13 cellular contexts compared by ENCODE assay signal in the genomic region with DNA sequence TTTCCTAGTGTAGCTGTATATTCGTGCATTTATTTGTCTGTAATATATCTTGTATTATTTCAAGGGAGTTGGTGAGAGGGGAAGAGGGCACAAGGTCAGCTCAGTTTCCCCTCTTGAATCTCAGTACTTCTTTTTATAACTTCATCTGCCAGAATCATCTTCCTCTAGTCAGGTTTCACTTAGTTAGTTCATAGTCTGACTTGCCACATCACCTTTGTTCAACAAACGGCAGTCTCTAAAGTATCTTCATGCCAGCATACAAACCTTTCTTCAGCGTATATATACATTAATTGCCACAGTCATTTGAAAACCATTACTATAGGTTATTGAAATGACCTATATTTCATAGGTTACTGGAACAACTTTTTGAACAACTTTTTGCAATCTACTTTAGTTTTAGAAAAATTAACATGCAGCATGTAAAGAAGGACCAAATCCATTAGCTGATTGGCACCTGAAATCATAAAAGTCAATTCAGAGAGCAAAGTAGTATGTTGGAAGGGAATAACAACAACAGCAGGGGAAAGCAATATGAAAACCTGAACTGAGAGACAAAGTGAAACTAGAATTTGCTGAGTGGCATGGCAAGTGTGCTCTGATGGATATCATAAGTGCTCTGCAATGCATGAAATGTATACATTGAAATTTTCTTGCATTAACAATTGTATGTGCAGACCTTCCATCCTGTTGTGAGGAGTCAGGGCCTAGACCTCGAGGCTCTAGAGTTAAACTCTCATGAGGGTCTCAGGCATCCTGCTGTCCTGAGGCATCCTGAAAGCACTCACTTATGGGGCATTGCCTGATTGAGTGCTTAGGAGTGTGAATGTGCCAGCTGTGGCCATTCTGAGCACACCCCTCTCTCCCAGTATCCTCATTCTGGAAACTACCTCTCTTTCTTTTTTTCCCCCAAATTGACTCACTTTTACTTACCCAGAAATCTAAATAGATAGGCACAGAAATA. TPM values are rescaled to one million over a fixed set of nuclear protein-coding genes. Genes with fewer than 3 reads are reported as not detected.
A peak's percentile ranks its signal among the peaks of the same experiment; 100 is the strongest.
DNase-seq lines count a peak whose midpoint lies in the region; ATAC-seq and TF ChIP-seq lines count a peak whose summit lies in the region.
"Had no signal": no experiment of that assay in that cellular context is flagged by ENCODE, and none has a peak within 500 bp of the region (broad histone marks: within the 10 kb centered on the region; RNA-seq: fewer than 3 reads in every experiment).

No MANE protein-coding gene starts in this region.

- H3K9me3 Mint-ChIP-seq in chondrocyte (ENCODE audit: low read depth): peaks cover 21% of the 10 kb centered on the region
- H3K9me3 Mint-ChIP-seq in natural killer cell treated with Interleukin-12 subunit alpha and Interleukin-12 subunit beta and Interleukin-15 and Interleukin-18, amount 100 ng/mL, for 72 hours: no peaks in the 10 kb centered on the region

- peak; percentile 53 for ATAC-seq in HG03378 (IDR thresholded peaks at IDR 0.05; ENCODE audit: unreplicated experiment)
- no peak for ATAC-seq in natural killer cell treated with Interleukin-12 subunit alpha and Interleukin-12 subunit beta and Interleukin-15 and Interleukin-18, amount 100 ng/mL, for 72 hours
- ATAC-seq: foreskin keratinocyte, HCT116 had no signal

- peak overlapping the region in 1 of 2 donors; percentile 66 for H3K27ac ChIP-seq in ovary
- H3K27ac ChIP-seq: foreskin keratinocyte had no signal

- no peak for TF ChIP-seq POLR2A in ovary (IDR thresholded peaks at IDR 0.05)

- no peak for TF ChIP-seq EP300 in ovary (IDR thresholded peaks at IDR 0.05)

- no peaks in the 10 kb centered on the region for H3K27me3 Mint-ChIP-seq in chondrocyte (ENCODE audit: low read depth)
- H3K27me3 Mint-ChIP-seq in natural killer cell treated with Interleukin-12 subunit alpha and Interleukin-12 subunit beta and Interleukin-15 and Interleukin-18, amount 100 ng/mL, for 72 hours: no peaks in the 10 kb centered on the region

- no peaks in the 10 kb centered on the region for H3K27me3 ChIP-seq in ovary
- H3K27me3 ChIP-seq: foreskin keratinocyte had no signal

- H3K4me1 Mint-ChIP-seq in chondrocyte (ENCODE audit: low read depth): peaks cover 27% of the 10 kb centered on the region
- peaks cover 0 to 4% of the 10 kb centered on the region in 2 donors for H3K4me1 Mint-ChIP-seq in natural killer cell treated with Interleukin-12 subunit alpha and Interleukin-12 subunit beta and Interleukin-15 and Interleukin-18, amount 100 ng/mL, for 72 hours (ENCODE audit: low read depth in 2 of 2)

- intact Hi-C loops in ovary (cut with DNase I): loop anchor here in 2 of 4 donors (5.0 to 10.0 kb wide), 2 partner anchors 60 to 83 kb away; no protein-coding TSS in a partner anchor

- H3K4me3 ChIP-seq in GM12875 (ENCODE audit: low read depth, low read length) (peak overlapping the region; percentile 24), ovary (peak overlapping the region; percentile 35)

- WGBS in ovary, 3 donors: 55 to 75% (median 58%) methylated on average over 4 of the region's 4 CpGs

- peaks cover 4% of the 10 kb centered on the region for H3K4me1 ChIP-seq in ovary (ENCODE audit: insufficient read depth)
- H3K4me1 ChIP-seq: foreskin keratinocyte had no signal

- DNase-seq in chondrocyte (ENCODE audit: low spot score) (no peak), ovary (no peak), RKO (ENCODE audit: low spot score) (no peak), AG08396 (ENCODE audit: low spot score) (no peak)
- DNase-seq in activated CD4-positive, alpha-beta T cell treated with anti-CD3 and anti-CD28 coated beads for 48 hours: no peak
- DNase-seq in natural killer cell treated with Interleukin-12 subunit alpha and Interleukin-12 subunit beta and Interleukin-15 and Interleukin-18, amount 100 ng/mL, for 72 hours (ENCODE audit: low spot score): no peak
- DNase-seq: activated naive CD4-positive, alpha-beta T cell treated with anti-CD3 and anti-CD28 coated beads, Interleukin-2, amount 50 U/mL, for 16 hours; foreskin keratinocyte; stimulated activated naive CD4-positive, alpha-beta T cell treated with Interleukin-2 at 50 U/mL for 16 hours; SW 1271 had no signal

- no peaks in the 10 kb centered on the region for H3K9me3 ChIP-seq in ovary

- H3K36me3 ChIP-seq in ovary: no peaks in the 10 kb centered on the region

- TF ChIP-seq CTCF in GM12875 (IDR thresholded peaks at IDR 0.05; ENCODE audit: borderline replicate concordance, insufficient read depth, low read depth, low read length) (no peak), chondrocyte (IDR thresholded peaks at IDR 0.05) (no peak), ovary (IDR thresholded peaks at IDR 0.05) (no peak)

- H3K36me3 Mint-ChIP-seq in chondrocyte (ENCODE audit: low read depth): peaks cover 19% of the 10 kb centered on the region
- peaks cover 5% of the 10 kb centered on the region for H3K36me3 Mint-ChIP-seq in natural killer cell treated with Interleukin-12 subunit alpha and Interleukin-12 subunit beta and Interleukin-15 and Interleukin-18, amount 100 ng/mL, for 72 hours

- peak overlapping the region; percentile 72 for H3K27ac Mint-ChIP-seq in chondrocyte (ENCODE audit: unreplicated experiment)
- H3K27ac Mint-ChIP-seq in natural killer cell treated with Interleukin-12 subunit alpha and Interleukin-12 subunit beta and Interleukin-15 and Interleukin-18, amount 100 ng/mL, for 72 hours: no peak overlapping the region

- peak overlapping the region; percentile 62 for H3K4me3 Mint-ChIP-seq in chondrocyte (ENCODE audit: unreplicated experiment)
- H3K4me3 Mint-ChIP-seq in natural killer cell treated with Interleukin-12 subunit alpha and Interleukin-12 subunit beta and Interleukin-15 and Interleukin-18, amount 100 ng/mL, for 72 hours: no peak overlapping the region

RNA-seq across cellular contexts. Expression of a gene that starts 1.3 kb away (rescaled TPM):
- total RNA-seq in chondrocyte: 31.7 to 39.6 TPM (median 34.2 TPM) in 3 replicates
- total RNA-seq in ovary: 10 to 100 TPM; 35.0 to 80.2 (median 63.1) TPM
- 10 to 100 TPM; 88.8 to 91.4 TPM for polyA plus RNA-seq in ovary
- total RNA-seq in natural killer cell treated with Interleukin-12 subunit alpha and Interleukin-12 subunit beta and Interleukin-15 and Interleukin-18, amount 100 ng/mL, for 72 hours: not detected

RNA-seq across cellular contexts. Expression of a gene that starts 52.2 kb away (rescaled TPM):
- 335 to 385 TPM (median 376 TPM) in 3 replicates for total RNA-seq in chondrocyte
- 10 to 100 TPM in 2 of 7 donors, 1 to 10 TPM in 4, under 1 TPM in 1; 0.90 to 12.9 (median 3.8) TPM for total RNA-seq in ovary
- polyA plus RNA-seq in ovary: 10 to 100 TPM in 1 of 2 donors, 1 to 10 TPM in 1; 4.5 to 39.5 TPM
- total RNA-seq in natural killer cell treated with Interleukin-12 subunit alpha and Interleukin-12 subunit beta and Interleukin-15 and Interleukin-18, amount 100 ng/mL, for 72 hours: not detected
- total RNA-seq: foreskin keratinocyte had no signal

Comparison
In these comparisons a context has a peak if more than half of its experiments do, and no peak if none do; other contexts are left out.
1. RNA of a gene that starts 1.3 kb away (total RNA-seq): 35.0 to 80.2 TPM in ovary and 31.7 to 39.6 TPM in chondrocyte; not detected in natural killer cell treated with Interleukin-12 subunit alpha and Interleukin-12 subunit beta and Interleukin-15 and Interleukin-18, amount 100 ng/mL, for 72 hours; every median in the first group is over 10 times any median in the second.
2. RNA of a gene that starts 52.2 kb away (total RNA-seq): 335 to 385 TPM in chondrocyte; 0.90 to 12.9 TPM in ovary and not detected in natural killer cell treated with Interleukin-12 subunit alpha and Interleukin-12 subunit beta and Interleukin-15 and Interleukin-18, amount 100 ng/mL, for 72 hours; every median in the first group is over 10 times any median in the second.